ENCODE assay signal across 1 cellular context in genomic region chr7:100126931-100127865, GRCh38.
TF ChIP-seq lines count a peak whose summit lies in the region.

A gene with protein sequence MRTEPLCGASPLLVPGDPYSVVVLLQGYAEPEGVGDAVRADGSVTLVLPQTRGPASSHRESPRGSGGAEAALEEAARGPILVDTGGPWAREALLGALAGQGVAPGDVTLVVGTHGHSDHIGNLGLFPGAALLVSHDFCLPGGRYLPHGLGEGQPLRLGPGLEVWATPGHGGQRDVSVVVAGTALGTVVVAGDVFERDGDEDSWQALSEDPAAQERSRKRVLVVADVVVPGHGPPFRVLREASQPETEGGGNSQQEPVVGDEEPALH (plus strand): TSS chr7:100126967. CDS start chr7:100127396, 429 bp downstream.

TF ChIP-seq in K562, 482 proteins besides CTCF, POLR2A, EP300 and RAD21 (continued from another document):
- TF ChIP-seq, protein P1, sequence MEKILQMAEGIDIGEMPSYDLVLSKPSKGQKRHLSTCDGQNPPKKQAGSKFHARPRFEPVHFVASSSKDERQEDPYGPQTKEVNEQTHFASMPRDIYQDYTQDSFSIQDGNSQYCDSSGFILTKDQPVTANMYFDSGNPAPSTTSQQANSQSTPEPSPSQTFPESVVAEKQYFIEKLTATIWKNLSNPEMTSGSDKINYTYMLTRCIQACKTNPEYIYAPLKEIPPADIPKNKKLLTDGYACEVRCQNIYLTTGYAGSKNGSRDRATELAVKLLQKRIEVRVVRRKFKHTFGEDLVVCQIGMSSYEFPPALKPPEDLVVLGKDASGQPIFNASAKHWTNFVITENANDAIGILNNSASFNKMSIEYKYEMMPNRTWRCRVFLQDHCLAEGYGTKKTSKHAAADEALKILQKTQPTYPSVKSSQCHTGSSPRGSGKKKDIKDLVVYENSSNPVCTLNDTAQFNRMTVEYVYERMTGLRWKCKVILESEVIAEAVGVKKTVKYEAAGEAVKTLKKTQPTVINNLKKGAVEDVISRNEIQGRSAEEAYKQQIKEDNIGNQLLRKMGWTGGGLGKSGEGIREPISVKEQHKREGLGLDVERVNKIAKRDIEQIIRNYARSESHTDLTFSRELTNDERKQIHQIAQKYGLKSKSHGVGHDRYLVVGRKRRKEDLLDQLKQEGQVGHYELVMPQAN (IDR thresholded peaks at IDR 0.05; ENCODE audit: borderline replicate concordance): peak; percentile 47; the same call in 1 of the 2 replicates
- TF ChIP-seq JUNB (CRISPR knock-in tag; conservative IDR thresholded peaks at IDR 0.05) (no peak), SREBF1 (IDR thresholded peaks at IDR 0.05; ENCODE audit: borderline replicate concordance, low read depth, low read length) (peak; percentile 65; the same call in 1 of the 2 replicates), HMGXB4 (CRISPR knock-in tag; IDR thresholded peaks at IDR 0.05) (peak; percentile 21; the same call in 1 of the 2 replicates), RBM34 (IDR thresholded peaks at IDR 0.05; ENCODE audit: borderline replicate concordance, insufficient read depth, low read length) (no peak), GATAD2B (IDR thresholded peaks at IDR 0.05; ENCODE audit: borderline replicate concordance) (no peak), PRMT5 (CRISPR knock-in tag; IDR thresholded peaks at IDR 0.05) (0 out of 2 replicates have a peak, but pooled peaks have one; percentile 28), ZC3H8 (IDR thresholded peaks at IDR 0.05) (no peak), TGIF2 (CRISPR knock-in tag; IDR thresholded peaks at IDR 0.05) (0 out of 2 replicates have a peak, but pooled peaks have one; percentile 76), ELF4 (CRISPR knock-in tag; IDR thresholded peaks at IDR 0.05) (no peak), ZNF12 (CRISPR knock-in tag; IDR thresholded peaks at IDR 0.05) (peak; percentile 60; the same call in 1 of the 2 replicates), XRCC3 (IDR thresholded peaks at IDR 0.05) (no peak), SMAD3 (CRISPR knock-in tag; conservative IDR thresholded peaks at IDR 0.05) (peak; percentile 72), ZFPM2 (CRISPR knock-in tag; IDR thresholded peaks at IDR 0.05) (0 out of 2 replicates have a peak, but pooled peaks have one; percentile 71), RCOR1 (IDR thresholded peaks at IDR 0.05; ENCODE audit: borderline replicate concordance in 1 of 2, low read depth in 2 of 2, low read length in 2 of 2) (peak in 1 of 2 experiments; percentile 2; a peak in 1 of 4 replicates), PCBP1 (IDR thresholded peaks at IDR 0.05; ENCODE audit: low read depth, low read length, poor library complexity, severe bottlenecking) (peak; percentile 49), SMARCB1 (IDR thresholded peaks at IDR 0.05; ENCODE audit: insufficient read length, low read depth) (no peak), FOXO4 (CRISPR knock-in tag; IDR thresholded peaks at IDR 0.05) (peak; percentile 12; the same call in 1 of the 2 replicates), ZNF507 (tag; conservative IDR thresholded peaks at IDR 0.05) (no peak), CCNT2 (IDR thresholded peaks at IDR 0.05; ENCODE audit: borderline replicate concordance, extremely low read depth, insufficient read length, low read depth, low read length) (peak; percentile 43), SRF (CRISPR knock-in tag; IDR thresholded peaks at IDR 0.05) (peak in 1 of 2 experiments; percentile 71; a peak in 1 of 4 replicates), FOXA3 (CRISPR knock-in tag; conservative IDR thresholded peaks at IDR 0.05 in 1 of 2, IDR thresholded peaks at IDR 0.05 in 1 of 2) (0 out of 4 replicates have a peak, but pooled peaks of 1 of the 2 experiments have one; percentile 0), ZNF75A (CRISPR knock-in tag; IDR thresholded peaks at IDR 0.05) (no peak), RBFOX2 (IDR thresholded peaks at IDR 0.05; ENCODE audit: low read depth, low read length) (peak; percentile 89), GATAD2A (IDR thresholded peaks at IDR 0.05) (peak; percentile 27; the same call in 1 of the 2 replicates), ZZZ3 (IDR thresholded peaks at IDR 0.05) (peak; percentile 81; the same call in 1 of the 2 replicates), RBM25 (IDR thresholded peaks at IDR 0.05; ENCODE audit: low read depth, low read length, severe bottlenecking) (peak; percentile 93), ZNF583 (CRISPR knock-in tag; IDR thresholded peaks at IDR 0.05) (no peak), CAMTA2 (CRISPR knock-in tag; conservative IDR thresholded peaks at IDR 0.05) (no peak), ERF (CRISPR knock-in tag; IDR thresholded peaks at IDR 0.05) (peak; percentile 78; the same call in 1 of the 2 replicates), RAD51 (IDR thresholded peaks at IDR 0.05; ENCODE audit: borderline replicate concordance, low read depth) (no peak), GABPB1 (CRISPR knock-in tag; IDR thresholded peaks at IDR 0.05) (peak; percentile 65), C11orf30 (IDR thresholded peaks at IDR 0.05; ENCODE audit: low read depth) (0 out of 2 replicates have a peak, but pooled peaks have one; percentile 41), ZNF3 (CRISPR knock-in tag; IDR thresholded peaks at IDR 0.05) (no peak), NBN (IDR thresholded peaks at IDR 0.05; ENCODE audit: low read depth) (peak; percentile 86; the same call in 1 of the 2 replicates), E2F1 (CRISPR knock-in tag; IDR thresholded peaks at IDR 0.05) (0 out of 2 replicates have a peak, but pooled peaks have one; percentile 9), MTA3 (IDR thresholded peaks at IDR 0.05; ENCODE audit: borderline replicate concordance) (peak; percentile 60), TEAD2 (tag; IDR thresholded peaks at IDR 0.05) (no peak), CBX1 (IDR thresholded peaks at IDR 0.05; ENCODE audit: low read depth) (peak; percentile 83; the same call in 1 of the 2 replicates), MYNN (IDR thresholded peaks at IDR 0.05) (no peak), MYNN (CRISPR knock-in tag; IDR thresholded peaks at IDR 0.05) (no peak), ARID1B (IDR thresholded peaks at IDR 0.05) (peak; percentile 53), SAP30 (IDR thresholded peaks at IDR 0.05; ENCODE audit: borderline replicate concordance, insufficient read depth, low read depth, low read length, poor library complexity, severe bottlenecking) (no peak), NR2C2 (CRISPR knock-in tag; IDR thresholded peaks at IDR 0.05) (0 out of 2 replicates have a peak, but pooled peaks have one; percentile 14), NR2C2 (tag; IDR thresholded peaks at IDR 0.05) (no peak; the same call in 1 of the 2 replicates)
- TF ChIP-seq, protein P2, sequence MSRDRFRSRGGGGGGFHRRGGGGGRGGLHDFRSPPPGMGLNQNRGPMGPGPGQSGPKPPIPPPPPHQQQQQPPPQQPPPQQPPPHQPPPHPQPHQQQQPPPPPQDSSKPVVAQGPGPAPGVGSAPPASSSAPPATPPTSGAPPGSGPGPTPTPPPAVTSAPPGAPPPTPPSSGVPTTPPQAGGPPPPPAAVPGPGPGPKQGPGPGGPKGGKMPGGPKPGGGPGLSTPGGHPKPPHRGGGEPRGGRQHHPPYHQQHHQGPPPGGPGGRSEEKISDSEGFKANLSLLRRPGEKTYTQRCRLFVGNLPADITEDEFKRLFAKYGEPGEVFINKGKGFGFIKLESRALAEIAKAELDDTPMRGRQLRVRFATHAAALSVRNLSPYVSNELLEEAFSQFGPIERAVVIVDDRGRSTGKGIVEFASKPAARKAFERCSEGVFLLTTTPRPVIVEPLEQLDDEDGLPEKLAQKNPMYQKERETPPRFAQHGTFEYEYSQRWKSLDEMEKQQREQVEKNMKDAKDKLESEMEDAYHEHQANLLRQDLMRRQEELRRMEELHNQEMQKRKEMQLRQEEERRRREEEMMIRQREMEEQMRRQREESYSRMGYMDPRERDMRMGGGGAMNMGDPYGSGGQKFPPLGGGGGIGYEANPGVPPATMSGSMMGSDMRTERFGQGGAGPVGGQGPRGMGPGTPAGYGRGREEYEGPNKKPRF (IDR thresholded peaks at IDR 0.05; ENCODE audit: low read depth, low read length): no peak
- TF ChIP-seq, protein P3, sequence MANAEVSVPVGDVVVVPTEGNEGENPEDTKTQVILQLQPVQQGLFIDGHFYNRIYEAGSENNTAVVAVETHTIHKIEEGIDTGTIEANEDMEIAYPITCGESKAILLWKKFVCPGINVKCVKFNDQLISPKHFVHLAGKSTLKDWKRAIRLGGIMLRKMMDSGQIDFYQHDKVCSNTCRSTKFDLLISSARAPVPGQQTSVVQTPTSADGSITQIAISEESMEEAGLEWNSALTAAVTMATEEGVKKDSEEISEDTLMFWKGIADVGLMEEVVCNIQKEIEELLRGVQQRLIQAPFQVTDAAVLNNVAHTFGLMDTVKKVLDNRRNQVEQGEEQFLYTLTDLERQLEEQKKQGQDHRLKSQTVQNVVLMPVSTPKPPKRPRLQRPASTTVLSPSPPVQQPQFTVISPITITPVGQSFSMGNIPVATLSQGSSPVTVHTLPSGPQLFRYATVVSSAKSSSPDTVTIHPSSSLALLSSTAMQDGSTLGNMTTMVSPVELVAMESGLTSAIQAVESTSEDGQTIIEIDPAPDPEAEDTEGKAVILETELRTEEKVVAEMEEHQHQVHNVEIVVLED (CRISPR knock-in tag; IDR thresholded peaks at IDR 0.05): peak; percentile 88
- TF ChIP-seq, protein P4, sequence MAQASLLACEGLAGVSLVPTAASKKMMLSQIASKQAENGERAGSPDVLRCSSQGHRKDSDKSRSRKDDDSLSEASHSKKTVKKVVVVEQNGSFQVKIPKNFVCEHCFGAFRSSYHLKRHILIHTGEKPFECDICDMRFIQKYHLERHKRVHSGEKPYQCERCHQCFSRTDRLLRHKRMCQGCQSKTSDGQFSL (CRISPR knock-in tag; IDR thresholded peaks at IDR 0.05): peak; percentile 5; the same call in 1 of the 2 replicates
- TF ChIP-seq, protein P4 (tag; IDR thresholded peaks at IDR 0.05): no peak
- TF ChIP-seq, protein P5, sequence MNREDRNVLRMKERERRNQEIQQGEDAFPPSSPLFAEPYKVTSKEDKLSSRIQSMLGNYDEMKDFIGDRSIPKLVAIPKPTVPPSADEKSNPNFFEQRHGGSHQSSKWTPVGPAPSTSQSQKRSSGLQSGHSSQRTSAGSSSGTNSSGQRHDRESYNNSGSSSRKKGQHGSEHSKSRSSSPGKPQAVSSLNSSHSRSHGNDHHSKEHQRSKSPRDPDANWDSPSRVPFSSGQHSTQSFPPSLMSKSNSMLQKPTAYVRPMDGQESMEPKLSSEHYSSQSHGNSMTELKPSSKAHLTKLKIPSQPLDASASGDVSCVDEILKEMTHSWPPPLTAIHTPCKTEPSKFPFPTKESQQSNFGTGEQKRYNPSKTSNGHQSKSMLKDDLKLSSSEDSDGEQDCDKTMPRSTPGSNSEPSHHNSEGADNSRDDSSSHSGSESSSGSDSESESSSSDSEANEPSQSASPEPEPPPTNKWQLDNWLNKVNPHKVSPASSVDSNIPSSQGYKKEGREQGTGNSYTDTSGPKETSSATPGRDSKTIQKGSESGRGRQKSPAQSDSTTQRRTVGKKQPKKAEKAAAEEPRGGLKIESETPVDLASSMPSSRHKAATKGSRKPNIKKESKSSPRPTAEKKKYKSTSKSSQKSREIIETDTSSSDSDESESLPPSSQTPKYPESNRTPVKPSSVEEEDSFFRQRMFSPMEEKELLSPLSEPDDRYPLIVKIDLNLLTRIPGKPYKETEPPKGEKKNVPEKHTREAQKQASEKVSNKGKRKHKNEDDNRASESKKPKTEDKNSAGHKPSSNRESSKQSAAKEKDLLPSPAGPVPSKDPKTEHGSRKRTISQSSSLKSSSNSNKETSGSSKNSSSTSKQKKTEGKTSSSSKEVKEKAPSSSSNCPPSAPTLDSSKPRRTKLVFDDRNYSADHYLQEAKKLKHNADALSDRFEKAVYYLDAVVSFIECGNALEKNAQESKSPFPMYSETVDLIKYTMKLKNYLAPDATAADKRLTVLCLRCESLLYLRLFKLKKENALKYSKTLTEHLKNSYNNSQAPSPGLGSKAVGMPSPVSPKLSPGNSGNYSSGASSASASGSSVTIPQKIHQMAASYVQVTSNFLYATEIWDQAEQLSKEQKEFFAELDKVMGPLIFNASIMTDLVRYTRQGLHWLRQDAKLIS (CRISPR knock-in tag; IDR thresholded peaks at IDR 0.05): 0 out of 2 replicates have a peak, but pooled peaks have one; percentile 18
